In genomic region chr11:83071641-83072591, GRCh38 we compare ENCODE assay signal across 8 cellular contexts. TPM values are rescaled to one million over a fixed set of nuclear protein-coding genes. Genes with fewer than 3 reads are reported as not detected.
DNase-seq lines count a peak whose midpoint lies in the region; ATAC-seq and TF ChIP-seq lines count a peak whose summit lies in the region.

Gene RAB30 (minus strand): TSS chr11:83071897. CDS start chr11:82997316, 74,581 bp downstream.

- H3K36me3 ChIP-seq in PC-3 (ENCODE audit: low read depth, low read length) (peaks cover 5% of the 10 kb centered on the region; the same call in 1 of the 2 replicates), esophagus muscularis mucosa (peaks cover 0 to 13% (median 4%) of the 10 kb centered on the region in 4 donors), muscle layer of colon (ENCODE audit: insufficient read depth, low read length) (peaks cover 6% of the 10 kb centered on the region)

- intact Hi-C loops in PC-3 (cut with micrococcal nuclease) (loop anchor here (1.0 to 5.0 kb wide), 9 partner anchors 20 to 171 kb away; partner anchors contain the start of gene DDIAS), esophagus muscularis mucosa (cut with DNase I) (loop anchor here (5.0 to 10.0 kb wide), 4 partner anchors 77 to 170 kb away; partner anchors contain the start of genes DDIAS, PCF11 and PRCP)

- H3K79me2 ChIP-seq in PC-3 (ENCODE audit: low read length): peaks cover 70% of the 10 kb centered on the region

- DNase-seq in DMS53 (lab: John Stamatoyannopoulos, UW) (peak; percentile 100), PC-3 (peak; percentile 100), esophagus muscularis mucosa (ENCODE audit: extremely low spot score) (peak; percentile 99)
- DNase-seq in Jurkat, Clone E6-1 (ENCODE audit: low read depth, low spot score): peak; percentile 97
- DNase-seq in activated T-cell treated with anti-CD3 and anti-CD28 coated beads, Interleukin-2, amount 50 U/mL, for 24 hours: peak; percentile 90
- DNase-seq in stimulated activated CD8-positive, alpha-beta memory T cell treated with anti-CD3 and anti-CD28 coated beads, Interleukin-7, amount 100 ng/mL, for 24 hours (ENCODE audit: low read depth): peak; percentile 77

- H3K4me3 Mint-ChIP-seq in activated T-cell treated with anti-CD3 and anti-CD28 coated beads, Interleukin-2, amount 50 U/mL, for 24 hours: no peak within 1 kb of the TSS

- no peak within 1 kb of the TSS for H3K27ac Mint-ChIP-seq in activated T-cell treated with anti-CD3 and anti-CD28 coated beads, Interleukin-2, amount 50 U/mL, for 24 hours

- no peak for TF ChIP-seq EP300 in esophagus muscularis mucosa (IDR thresholded peaks at IDR 0.05)

- BruUV-seq in PC-3 (replicated peaks; lab: Mats Ljungman, UMichigan): TSS peak; percentile 80

- no peaks in the 10 kb centered on the region for H3K27me3 Mint-ChIP-seq in activated T-cell treated with anti-CD3 and anti-CD28 coated beads, Interleukin-2, amount 50 U/mL, for 24 hours

- H3K9ac ChIP-seq in PC-3 (ENCODE audit: low read length) (peak within 1 kb of the TSS; percentile 93), muscle layer of colon (ENCODE audit: low read length) (peak within 1 kb of the TSS; percentile 99)

- H3K9me3 Mint-ChIP-seq in activated T-cell treated with anti-CD3 and anti-CD28 coated beads, Interleukin-2, amount 50 U/mL, for 24 hours: no peaks in the 10 kb centered on the region

- no peaks in the 10 kb centered on the region for H3K9me2 ChIP-seq in PC-3 (replicated peaks; ENCODE audit: low read length)

- peaks cover 37% of the 10 kb centered on the region for H3K4me1 Mint-ChIP-seq in activated T-cell treated with anti-CD3 and anti-CD28 coated beads, Interleukin-2, amount 50 U/mL, for 24 hours (ENCODE audit: low read depth)

- H4K20me1 ChIP-seq in PC-3 (ENCODE audit: low read length): no peaks in the 10 kb centered on the region

- H3K36me3 Mint-ChIP-seq in activated T-cell treated with anti-CD3 and anti-CD28 coated beads, Interleukin-2, amount 50 U/mL, for 24 hours (ENCODE audit: low read depth): peaks cover 31% of the 10 kb centered on the region

- ATAC-seq in GM21717 (IDR thresholded peaks at IDR 0.05; ENCODE audit: unreplicated experiment) (peak; percentile 93), PC-3 (peak; percentile 93)

- CTCF ChIA-PET in PC-3 (lab: Charles Lee): interaction anchor here (0.6 to 1.2 kb wide), 5 partner anchors 15 to 205 kb away, joined by 3 to 4 read pairs (median 3); no protein-coding TSS in a partner anchor

- peak within 1 kb of the TSS; percentile 63 for H3K27ac ChIP-seq in PC-3 (ENCODE audit: low read length)
- H3K27ac ChIP-seq in esophagus muscularis mucosa (replicated peaks in 1 of 4): peak within 1 kb of the TSS; percentile 92 to 95 (median 92)
- H3K27ac ChIP-seq in muscle layer of colon (ENCODE audit: low read depth, low read length): peak within 1 kb of the TSS; percentile 96

- POLR2A ChIA-PET in PC-3 (lab: Charles Lee; ENCODE audit: unreplicated experiment): interaction anchor here (0.6 to 1.7 kb wide), 4 partner anchors 20 to 128 kb away, joined by 3 to 4 read pairs (median 4); partner anchors contain the start of gene PCF11

- no peak for TF ChIP-seq CTCF in PC-3 (conservative IDR thresholded peaks at IDR 0.05; ENCODE audit: low read depth, low read length)
- TF ChIP-seq CTCF in esophagus muscularis mucosa (IDR thresholded peaks at IDR 0.05): no peak

- TF ChIP-seq POLR2A in esophagus muscularis mucosa (IDR thresholded peaks at IDR 0.05; ENCODE audit: low read depth): peak; percentile 76

- peak within 1 kb of the TSS; percentile 92 for H3K4me3 ChIP-seq in Jurkat, Clone E6-1 (ENCODE audit: low read length)
- H3K4me3 ChIP-seq in PC-3 (ENCODE audit: low read length) (peak within 1 kb of the TSS; percentile 86), esophagus muscularis mucosa (peak within 1 kb of the TSS; percentile 73 to 85 (median 77)), muscle layer of colon (ENCODE audit: low read depth in 1 of 2, low read length in 2 of 2) (peak within 1 kb of the TSS; percentile 86 to 97)

- peak within 1 kb of the TSS; percentile 78 for H2AFZ ChIP-seq in PC-3 (ENCODE audit: low read length)

- H3K4me1 ChIP-seq in PC-3 (ENCODE audit: insufficient read depth, low read length) (peaks cover 38% of the 10 kb centered on the region), esophagus muscularis mucosa (peaks cover 37 to 53% (median 46%) of the 10 kb centered on the region in 4 donors), muscle layer of colon (ENCODE audit: insufficient read depth, low read length) (peaks cover 32% of the 10 kb centered on the region)

- no peaks in the 10 kb centered on the region for H3K27me3 ChIP-seq in PC-3 (ENCODE audit: low read length)
- no peaks in the 10 kb centered on the region for H3K27me3 ChIP-seq in esophagus muscularis mucosa
- no peaks in the 10 kb centered on the region for H3K27me3 ChIP-seq in muscle layer of colon (ENCODE audit: control insufficient read depth in 1 of 2, insufficient read depth in 2 of 2, low read length in 2 of 2)

- H3F3A ChIP-seq in PC-3 (ENCODE audit: low read length, unreplicated experiment): no peaks in the 10 kb centered on the region

- peak within 1 kb of the TSS; percentile 93 for H3K4me2 ChIP-seq in PC-3 (ENCODE audit: low read length)

- H3K9me3 ChIP-seq in PC-3 (ENCODE audit: low read length) (no peaks in the 10 kb centered on the region), esophagus muscularis mucosa (no peaks in the 10 kb centered on the region), muscle layer of colon (ENCODE audit: low read length) (no peaks in the 10 kb centered on the region)

- WGBS in esophagus muscularis mucosa: under 1% methylated on average over 39 of the region's 43 CpGs

RNA-seq across cellular contexts. Expression of gene RAB30, which starts in this region (rescaled TPM):
- 4.1 TPM for polyA plus RNA-seq in Jurkat, Clone E6-1 (2012; ENCODE audit: insufficient read depth, insufficient read length)
- 6.6 and 8.2 TPM in 2 replicates for total RNA-seq in PC-3 (2014; rRNA removed)
- total RNA-seq in esophagus muscularis mucosa: 10 to 100 TPM; 11.3 to 19.8 (median 18.2) TPM

Comparison
In these comparisons a context has a peak if more than half of its experiments do, and no peak if none do; other contexts are left out.
1. Peak in every context shown above with its lines: DNase-seq, ATAC-seq, H3K4me3 ChIP-seq and H3K27ac ChIP-seq.